ENCODE assay signal across 8 cellular contexts in the genomic region with DNA sequence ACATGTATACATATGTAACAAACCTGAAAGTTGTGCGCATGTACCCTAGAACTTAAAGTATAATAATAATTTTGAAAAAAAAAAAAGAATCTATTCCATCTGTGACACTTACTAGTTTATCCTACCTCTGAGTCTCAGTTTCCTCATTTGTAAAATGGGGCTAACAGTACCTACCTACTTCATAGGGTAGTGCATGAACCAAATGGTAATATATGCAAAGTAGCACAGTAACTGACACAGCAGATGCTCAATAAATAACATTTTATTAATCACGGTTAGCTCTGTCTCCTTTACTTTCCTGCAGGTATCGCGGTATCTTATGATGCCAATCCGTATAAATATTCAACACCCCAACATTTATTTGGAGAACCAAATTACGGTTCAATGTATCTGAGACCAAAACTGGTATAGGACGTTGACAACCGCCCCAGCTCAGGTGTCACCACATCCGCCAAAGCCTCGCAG. TPM values are rescaled to one million over a fixed set of nuclear protein-coding genes. Genes with fewer than 3 reads are reported as not detected.
DNase-seq lines count a peak whose midpoint lies in the region; ATAC-seq and TF ChIP-seq lines count a peak whose summit lies in the region.

No MANE protein-coding gene starts in this region.

- in situ Hi-C loops in gastrocnemius medialis (cut with MboI; ENCODE audit: low sequenced_read_pairs in 4 of 4) = no loop called here

- POLR2A ChIA-PET in PC-9 (lab: Charles Lee; ENCODE audit: unreplicated experiment) (interaction anchor here (0.6 to 1.2 kb wide), 10 partner anchors 27 to 278 kb away, joined by 3 to 8 read pairs (median 4); a partner anchor contains a TSS), GM10248 (lab: Yijun Ruan, JAX) (interaction anchor here (0.7 kb wide), 1 partner anchor 1940 kb away, joined by 3 read pairs; no protein-coding TSS in a partner anchor)

- peak overlapping the region; percentile 97 for H3K4me3 ChIP-seq in AG10803 (ENCODE audit: low read length)
- H3K4me3 ChIP-seq in PC-9 = peak overlapping the region; percentile 80
- H3K4me3 ChIP-seq in gastrocnemius medialis = peak overlapping the region; percentile 78 to 97 (median 92)

- H3K4me2 ChIP-seq in PC-9 = peak overlapping the region; percentile 84

- intact Hi-C loops in PC-9 (cut with micrococcal nuclease; ENCODE audit: unreplicated experiment) = loop anchor here (1.0 to 5.0 kb wide), 6 partner anchors 25 to 282 kb away; no protein-coding TSS in a partner anchor
- intact Hi-C loops in gastrocnemius medialis (cut with DNase I; ENCODE audit: low total_unique reads) = loop anchor here (1.0 to 2.0 kb wide), 5 partner anchors 25 to 119 kb away; no protein-coding TSS in a partner anchor

- ATAC-seq in GM21526 (IDR thresholded peaks at IDR 0.05; ENCODE audit: low FRiP score, unreplicated experiment) (peak; percentile 13), esophagus mucosa (peak; percentile 5), gastrocnemius medialis (peak in 1 of 2 donors; percentile 2)

- TF ChIP-seq POLR2A in gastrocnemius medialis (IDR thresholded peaks at IDR 0.05) = no peak

- no peak for TF ChIP-seq CTCF in AG10803 (conservative IDR thresholded peaks at IDR 0.05; ENCODE audit: low read length)
- no peak for TF ChIP-seq CTCF in PC-9 (conservative IDR thresholded peaks at IDR 0.05)
- TF ChIP-seq CTCF in gastrocnemius medialis (IDR thresholded peaks at IDR 0.05 in 4 of 5, conservative IDR thresholded peaks at IDR 0.05 in 1 of 5) = no peak
- TF ChIP-seq CTCF in GM10248 (IDR thresholded peaks at IDR 0.05; ENCODE audit: control extremely low read depth, extremely low read depth, low read depth, missing control alignments) = no peak

- peaks cover 7% of the 10 kb centered on the region for H3F3A ChIP-seq in PC-9 (ENCODE audit: insufficient read depth, low read depth)

- H3K27ac ChIP-seq in PC-9 (peak overlapping the region; percentile 94), gastrocnemius medialis (peak overlapping the region; percentile 98 to 100 (median 98))

- peaks cover 45% of the 10 kb centered on the region for H4K20me1 ChIP-seq in PC-9 (ENCODE audit: insufficient read depth)

- no peak for DNase-seq in AG10803 (ENCODE audit: low read depth)
- peak in 1 of 2 experiments; percentile 81 for DNase-seq in PC-9
- DNase-seq in gastrocnemius medialis = no peak
- DNase-seq in UCSD-AML1 (lab: John Stamatoyannopoulos, UW; ENCODE audit: unreplicated experiment) = no peak
- DNase-seq in middle frontal gyrus (ENCODE audit: extremely low spot score, low spot score) = no peak
- no peak for DNase-seq in GM10248 (ENCODE audit: extremely low spot score)

- H2AFZ ChIP-seq in PC-9 = peak overlapping the region; percentile 80; the same call in 1 of the 2 replicates

- CTCF ChIA-PET in PC-9 (lab: Charles Lee) (interaction anchor here (0.7 to 1.8 kb wide), 3 partner anchors 119 to 253 kb away, joined by 3 to 13 read pairs (median 3); a partner anchor contains a TSS), GM10248 (lab: Yijun Ruan, JAX) (interaction anchor here (1.8 kb wide), 1 partner anchor 20 kb away, joined by 5 read pairs; no protein-coding TSS in a partner anchor)

- no peaks in the 10 kb centered on the region for H3K9me2 ChIP-seq in PC-9 (ENCODE audit: insufficient read depth)

- peaks cover 22% of the 10 kb centered on the region; the same call in 1 of the 2 replicates for H3K36me3 ChIP-seq in PC-9 (ENCODE audit: low read depth)
- H3K36me3 ChIP-seq in gastrocnemius medialis = no peaks in the 10 kb centered on the region

- no TSS peak for BruUV-seq in PC-9 (replicated peaks; lab: Mats Ljungman, UMichigan)

- H3K9me3 ChIP-seq in PC-9 (ENCODE audit: insufficient read depth, low read depth) = no peaks in the 10 kb centered on the region
- no peaks in the 10 kb centered on the region for H3K9me3 ChIP-seq in gastrocnemius medialis

- H3K4me1 ChIP-seq in PC-9 (replicated peaks; ENCODE audit: insufficient read depth) = peaks cover 26% of the 10 kb centered on the region
- peaks cover 33 to 35% of the 10 kb centered on the region in 2 donors for H3K4me1 ChIP-seq in gastrocnemius medialis

- no peaks in the 10 kb centered on the region for H3K27me3 ChIP-seq in PC-9 (ENCODE audit: insufficient read depth, low read depth)
- H3K27me3 ChIP-seq in gastrocnemius medialis = no peaks in the 10 kb centered on the region

- H3K79me2 ChIP-seq in PC-9 (ENCODE audit: low read depth) = peaks cover 57% of the 10 kb centered on the region

RNA-seq across cellular contexts. Expression of a gene that starts 0.7 kb away (rescaled TPM):
- total RNA-seq in PC-9 (2021) (709 and 770 TPM in 2 replicates), esophagus mucosa (293 TPM), gastrocnemius medialis (100 to 1,000 TPM; 161 to 362 (median 255) TPM)

RNA-seq across cellular contexts. Expression of a gene that starts 48.9 kb away (rescaled TPM):
- total RNA-seq in PC-9 (2021) (170 and 174 TPM in 2 replicates), esophagus mucosa (31.2 TPM), gastrocnemius medialis (10 to 100 TPM; 36.3 to 93.2 (median 42.6) TPM)
